ENCODE assay signal across 20 cellular contexts in genomic region chr16:25771216-25771615, GRCh38.
A peak's percentile ranks its signal among the peaks of the same experiment; 100 is the strongest.
DNase-seq lines count a peak whose midpoint lies in the region; ATAC-seq, FAIRE-seq and TF ChIP-seq lines count a peak whose summit lies in the region.
"Had no signal": no experiment of that assay in that cellular context is flagged by ENCODE, and none has a peak within 500 bp of the region (broad histone marks: within the 10 kb centered on the region; RNA-seq: fewer than 3 reads in every experiment).

No MANE protein-coding gene starts in this region.

- H3K4me1 ChIP-seq in HEK293 (ENCODE audit: control insufficient read depth, insufficient read depth, low read length) (no peaks in the 10 kb centered on the region), K562 (replicated peaks in 1 of 2; ENCODE audit: control insufficient read depth in 2 of 2, insufficient read depth in 2 of 2, low read length in 2 of 2) (peaks cover 5 to 36% of the 10 kb centered on the region in 2 experiments; a peak in 3 of 5 replicates)
- H3K4me1 ChIP-seq: BE2C, BLaER1 had no signal

- no peak overlapping the region for H3K27ac ChIP-seq in HEK293 (ENCODE audit: extremely low read depth, low read depth, low read length)
- peak overlapping the region; percentile 60 for H3K27ac ChIP-seq in K562 (ENCODE audit: extremely low read depth, low read depth, low read length)
- H3K27ac ChIP-seq: BLaER1 had no signal

- H4K20me1 ChIP-seq in K562 (replicated peaks; ENCODE audit: control insufficient read depth, insufficient read depth, low read length): no peaks in the 10 kb centered on the region
- H4K20me1 ChIP-seq: BLaER1 had no signal

- H3K79me2 ChIP-seq in K562 (ENCODE audit: control insufficient read depth, insufficient read depth, low read length): no peaks in the 10 kb centered on the region

- TF ChIP-seq EP300 in K562 (IDR thresholded peaks at IDR 0.05; ENCODE audit: low read length): no peak

- no TSS peak for BruUV-seq in K562 (replicated peaks; lab: Mats Ljungman, UMichigan)

- no peak for ATAC-seq in K562
- no peak for ATAC-seq in left colon

- intact Hi-C loops in K562 (cut with micrococcal nuclease): no loop called here
- intact Hi-C loops in left colon (cut with DNase I, micrococcal nuclease): no loop called here

- FAIRE-seq in K562 (lab: Jason Lieb, UNC): peak; percentile 59
- FAIRE-seq: A204.1, G401.6, GM12891, GM19239 had no signal

- TF ChIP-seq POLR2A in K562 (conservative IDR thresholded peaks at IDR 0.05): no peak

- POLR2A ChIA-PET in HEK293 (lab: Yijun Ruan, JAX): no interaction called here
- POLR2A ChIA-PET in K562 (lab: Yijun Ruan, JAX): interaction anchor here (0.9 kb wide), 1 partner anchor 17 kb away, joined by 3 read pairs; no protein-coding TSS in a partner anchor

- CTCF ChIA-PET in HEK293 (lab: Yijun Ruan, JAX): no interaction called here
- CTCF ChIA-PET in K562 (lab: Yijun Ruan, JAX; ENCODE audit: low intra/inter-chr PET ratio): no interaction called here

- 0% methylated on average over 1 of the region's 1 CpG for WGBS in K562 (ENCODE audit: insufficient coverage, low coverage, missing lambda C conversion rate)

- peak in 1 of 4 experiments; percentile 21 for DNase-seq in K562 (ENCODE audit: extremely low read depth in 1 of 4, low spot score in 3 of 4)
- peak; percentile 10 for DNase-seq in ureter (ENCODE audit: low spot score)
- DNase-seq in left colon: no peak
- DNase-seq in NCI-H446 treated with DMSO at 0.1 percent for 48 hours (lab: John Stamatoyannopoulos, UW): no peak
- DNase-seq: 8988T; ACHN; BE2C; C1 segment of cervical spinal cord; CD4-positive, alpha-beta memory T cell; CD4-positive, CD25-positive, alpha-beta regulatory T cell; CD8-positive, alpha-beta memory T cell; COR-L47; DMS79 treated with DMSO at 0.1 percent for 48 hours; GF-D8 had no signal

- H2AFZ ChIP-seq in K562 (ENCODE audit: low read depth, low read length): peak overlapping the region; percentile 6

- H3K4me2 ChIP-seq in K562 (ENCODE audit: insufficient read depth, low read length): peak overlapping the region; percentile 40
- H3K4me2 ChIP-seq: BLaER1 had no signal

- H3K4me3 ChIP-seq in HEK293 (ENCODE audit: low read depth, low read length) (no peak overlapping the region), K562 (no peak overlapping the region)
- H3K4me3 ChIP-seq: BLaER1 had no signal

- no peaks in the 10 kb centered on the region for H3K36me3 ChIP-seq in HEK293 (ENCODE audit: control insufficient read depth in 2 of 2, insufficient read depth in 1 of 2, low read length in 2 of 2)
- H3K36me3 ChIP-seq in K562 (ENCODE audit: control insufficient read depth, insufficient read depth, low read length): no peaks in the 10 kb centered on the region
- H3K36me3 ChIP-seq: BE2C, BLaER1 had no signal

- no peak for TF ChIP-seq RAD21 in K562 (CRISPR knock-in tag; conservative IDR thresholded peaks at IDR 0.05 in 1 of 2, IDR thresholded peaks at IDR 0.05 in 1 of 2)

- in situ Hi-C loops in K562 (cut with MboI): no loop called here

- TF ChIP-seq CTCF in HEK293 (tag by site-specific recombination; IDR thresholded peaks at IDR 0.05) (no peak), K562 (IDR thresholded peaks at IDR 0.05 in 2 of 3, conservative IDR thresholded peaks at IDR 0.05 in 1 of 3; ENCODE audit: insufficient read depth in 2 of 3, low read depth in 1 of 3, low read length in 3 of 3) (no peak)

- H3K27me3 ChIP-seq in K562 (ENCODE audit: control insufficient read depth in 2 of 2, insufficient read depth in 2 of 2, low read length in 2 of 2): no peaks in the 10 kb centered on the region
- H3K27me3 ChIP-seq: BE2C, BLaER1 had no signal

- H3K9ac ChIP-seq in K562 (ENCODE audit: insufficient read depth in 1 of 2, low read depth in 2 of 2, low read length in 2 of 2): 0 out of 4 replicates have a peak overlapping the region, but pooled peaks of 1 of the 2 experiments have one; percentile 31
- H3K9ac ChIP-seq: BLaER1 had no signal

- H3K9me3 ChIP-seq in HEK293 (ENCODE audit: control insufficient read depth, insufficient read depth, low read depth, low read length): no peaks in the 10 kb centered on the region
- no peaks in the 10 kb centered on the region for H3K9me3 ChIP-seq in K562 (replicated peaks; ENCODE audit: control insufficient read depth, insufficient read depth, low read depth, low read length)
- H3K9me3 ChIP-seq: BE2C, BLaER1 had no signal

- H3K9me1 ChIP-seq in K562 (ENCODE audit: control insufficient read depth, insufficient read depth, low read length): no peaks in the 10 kb centered on the region

TF ChIP-seq in HEK293, 187 proteins besides CTCF, POLR2A, EP300 and RAD21:
- TF ChIP-seq ZNF623 (tag by site-specific recombination; IDR thresholded peaks at IDR 0.05): peak; percentile 38; the same call in 1 of the 2 replicates
- TF ChIP-seq ZNF514 (tag by site-specific recombination; IDR thresholded peaks at IDR 0.05): no peak
TF ChIP-seq in HEK293: peak in this region for 1.

TF ChIP-seq in K562, 482 proteins besides CTCF, POLR2A, EP300 and RAD21:
- TF ChIP-seq ZNF431 (CRISPR knock-in tag; IDR thresholded peaks at IDR 0.05): no peak
- no peak for TF ChIP-seq ZNF23 (CRISPR knock-in tag; IDR thresholded peaks at IDR 0.05)
- peak; percentile 43 to 67 for TF ChIP-seq KDM1A (IDR thresholded peaks at IDR 0.05)
- peak; percentile 89; the same call in 1 of the 2 replicates for TF ChIP-seq ADNP (tag; IDR thresholded peaks at IDR 0.05)
- peak; percentile 98 for TF ChIP-seq SMARCA5 (IDR thresholded peaks at IDR 0.05)
- peak; percentile 94; the same call in 1 of the 2 replicates for TF ChIP-seq HDGF (IDR thresholded peaks at IDR 0.05)
- TF ChIP-seq ZNF274 (IDR thresholded peaks at IDR 0.05; ENCODE audit: borderline replicate concordance, low read depth, low read length): no peak
- TF ChIP-seq RHOXF2B (CRISPR knock-in tag; conservative IDR thresholded peaks at IDR 0.05): no peak
- TF ChIP-seq CHD1 (IDR thresholded peaks at IDR 0.05; ENCODE audit: low read length): no peak
- no peak for TF ChIP-seq MIER1 (IDR thresholded peaks at IDR 0.05; ENCODE audit: low read depth)
- no peak for TF ChIP-seq DIDO1 (tag; IDR thresholded peaks at IDR 0.05; ENCODE audit: low read depth)
- TF ChIP-seq MBD1 (CRISPR knock-in tag; IDR thresholded peaks at IDR 0.05): no peak
- peak; percentile 88; the same call in 1 of the 2 replicates for TF ChIP-seq PTBP1 (IDR thresholded peaks at IDR 0.05; ENCODE audit: low read depth, low read length)
- peak; percentile 49 for TF ChIP-seq CHD4 (IDR thresholded peaks at IDR 0.05; ENCODE audit: insufficient read depth, insufficient replicate concordance, low read depth, low read length, poor library complexity, severe bottlenecking)
- TF ChIP-seq CBX1 (IDR thresholded peaks at IDR 0.05; ENCODE audit: low read depth): peak; percentile 59; the same call in 1 of the 2 replicates
- no peak for TF ChIP-seq ZKSCAN3 (CRISPR knock-in tag; IDR thresholded peaks at IDR 0.05)
- TF ChIP-seq HDAC1 (IDR thresholded peaks at IDR 0.05): 0 out of 4 replicates have a peak, but pooled peaks of 1 of the 2 experiments have one; percentile 23
- peak; percentile 98 for TF ChIP-seq BCOR (IDR thresholded peaks at IDR 0.05)
- TF ChIP-seq RCOR1 (IDR thresholded peaks at IDR 0.05; ENCODE audit: borderline replicate concordance in 1 of 2, low read depth in 2 of 2, low read length in 2 of 2): peak in 1 of 2 experiments; percentile 74; a peak in 2 of 4 replicates
- peak; percentile 33; the same call in 1 of the 2 replicates for TF ChIP-seq HDAC2 (IDR thresholded peaks at IDR 0.05)
- peak; percentile 99 for TF ChIP-seq RBM25 (IDR thresholded peaks at IDR 0.05; ENCODE audit: low read depth, low read length, severe bottlenecking)
